In genomic region chr19:21559444-21559843, GRCh38 we compare ENCODE assay signal across 33 cellular contexts.
"Had no signal": no experiment of that assay in that cellular context is flagged by ENCODE, and none has a peak within 500 bp of the region (broad histone marks: within the 10 kb centered on the region; RNA-seq: fewer than 3 reads in every experiment).

No MANE protein-coding gene starts in this region.

- H3K27ac ChIP-seq: adrenal gland, breast epithelium, cardiac muscle cell, colonic mucosa, epithelial cell of prostate, esophagus squamous epithelium, gastroesophageal sphincter, VCaP had no signal

- H3K36me3 ChIP-seq: adrenal gland, breast epithelium, cardiac muscle cell, colonic mucosa, gastroesophageal sphincter had no signal

- H3K4me1 Mint-ChIP-seq: activated CD4-positive, alpha-beta T cell treated with anti-CD3 and anti-CD28 coated beads, Interleukin-2, amount 10 ng/mL, durations not matched to agents 24 days and 14 days; activated CD8-positive, alpha-beta memory T cell treated with anti-CD3 and anti-CD28 coated beads, Interleukin-2, amount 10 ng/mL, durations not matched to agents 7 days and 5 days; activated naive CD4-positive, alpha-beta T cell treated with anti-CD3 and anti-CD28 coated beads, Interleukin-2, amount 50 U/mL, for 24 hours; activated naive CD8-positive, alpha-beta T cell treated with anti-CD3 and anti-CD28 coated beads for 36 hours; activated naive CD8-positive, alpha-beta T cell treated with anti-CD3 and anti-CD28 coated beads, Interleukin-2, amount 50 U/mL, for 24 hours; brain had no signal

- H3K9me3 ChIP-seq: adrenal gland, colonic mucosa, gastroesophageal sphincter had no signal

- H3K27me3 Mint-ChIP-seq: activated B cell treated with CpG ODN at 0.5 μM for 24 hours; activated CD4-positive, alpha-beta memory T cell treated with anti-CD3 and anti-CD28 coated beads for 36 hours; activated CD4-positive, alpha-beta T cell treated with anti-CD3 and anti-CD28 coated beads for 36 hours; activated CD4-positive, alpha-beta T cell treated with anti-CD3 and anti-CD28 coated beads, Interleukin-2, amount 10 ng/mL, durations not matched to agents 24 days and 14 days; activated CD8-positive, alpha-beta memory T cell treated with anti-CD3 and anti-CD28 coated beads, Interleukin-2, amount 10 ng/mL, durations not matched to agents 7 days and 5 days; activated naive CD4-positive, alpha-beta T cell treated with anti-CD3 and anti-CD28 coated beads, Interleukin-2, amount 50 U/mL, for 24 hours; activated naive CD8-positive, alpha-beta T cell treated with anti-CD3 and anti-CD28 coated beads for 36 hours; activated naive CD8-positive, alpha-beta T cell treated with anti-CD3 and anti-CD28 coated beads, Interleukin-2, amount 50 U/mL, for 24 hours; brain had no signal

- H3K4me1 ChIP-seq: adrenal gland, breast epithelium, colonic mucosa, esophagus squamous epithelium, gastroesophageal sphincter had no signal

- H3K27ac Mint-ChIP-seq: activated B cell treated with CpG ODN at 0.5 μM for 24 hours; activated CD4-positive, alpha-beta memory T cell treated with anti-CD3 and anti-CD28 coated beads for 36 hours; activated CD4-positive, alpha-beta T cell treated with anti-CD3 and anti-CD28 coated beads for 36 hours; activated CD4-positive, alpha-beta T cell treated with anti-CD3 and anti-CD28 coated beads, Interleukin-2, amount 10 ng/mL, durations not matched to agents 24 days and 14 days; activated CD8-positive, alpha-beta memory T cell treated with anti-CD3 and anti-CD28 coated beads, Interleukin-2, amount 10 ng/mL, durations not matched to agents 7 days and 5 days; activated CD8-positive, alpha-beta T cell treated with anti-CD3 and anti-CD28 coated beads, Interleukin-2, amount 10 ng/mL, durations not matched to agents 7 days and 5 days; activated naive CD4-positive, alpha-beta T cell treated with anti-CD3 and anti-CD28 coated beads for 36 hours; activated naive CD4-positive, alpha-beta T cell treated with anti-CD3 and anti-CD28 coated beads, Interleukin-2, amount 50 U/mL, for 24 hours; activated naive CD8-positive, alpha-beta T cell treated with anti-CD3 and anti-CD28 coated beads for 36 hours; activated naive CD8-positive, alpha-beta T cell treated with anti-CD3 and anti-CD28 coated beads, Interleukin-2, amount 50 U/mL, for 24 hours; activated T-helper 1 cell treated with anti-CD3 and anti-CD28 coated beads, Interleukin-12 subunit alpha, Interleukin-12 subunit beta, Interleukin-2, Interleukin-4 antibody, amounts not matched to agents 30 ng/mL and 10 ng/mL and 1 ng/mL, durations not matched to agents 14 hours and 24 hours and 36 hours; activated T-helper 2 cell treated with anti-CD3 and anti-CD28 coated beads, Interferon-gamma antibody, Interleukin-2, Interleukin-4, amounts not matched to agents 10 μg/mL and 5 μg/mL and 100 μg/mL, durations not matched to agents 14 hours and 24 hours and 36 hours; brain had no signal

- ATAC-seq: activated CD4-positive, alpha-beta T cell treated with anti-CD3 and anti-CD28 coated beads for 36 hours; activated CD4-positive, CD25-positive, alpha-beta regulatory T cell treated with anti-CD3 and anti-CD28 coated beads, Interleukin-2, amount 50 U/mL, for 24 hours; activated CD8-positive, alpha-beta memory T cell treated with anti-CD3 and anti-CD28 coated beads, Interleukin-2, amount 10 ng/mL, durations not matched to agents 7 days and 5 days; activated CD8-positive, alpha-beta T cell treated with anti-CD3 and anti-CD28 coated beads, Interleukin-2, amount 10 ng/mL, durations not matched to agents 7 days and 5 days; activated naive CD8-positive, alpha-beta T cell treated with anti-CD3 and anti-CD28 coated beads, Interleukin-2, amount 50 U/mL, for 24 hours; gastroesophageal sphincter had no signal

- DNase-seq: activated B cell treated with CpG ODN at 0.5 μM for 24 hours; activated CD4-positive, alpha-beta memory T cell treated with anti-CD3 and anti-CD28 coated beads for 36 hours; activated CD4-positive, alpha-beta T cell treated with anti-CD3 and anti-CD28 coated beads for 36 hours; activated CD4-positive, alpha-beta T cell treated with anti-CD3 and anti-CD28 coated beads, Interleukin-2, amount 10 ng/mL, durations not matched to agents 24 days and 14 days; activated CD8-positive, alpha-beta memory T cell treated with anti-CD3 and anti-CD28 coated beads, Interleukin-2, amount 10 ng/mL, durations not matched to agents 7 days and 5 days; activated CD8-positive, alpha-beta memory T cell treated with anti-CD3 and anti-CD28 coated beads, Interleukin-2, amount 50 U/mL, for 4 hours; activated CD8-positive, alpha-beta T cell treated with anti-CD3 and anti-CD28 coated beads, Interleukin-2, amount 10 ng/mL, durations not matched to agents 7 days and 5 days; activated effector memory CD4-positive, alpha-beta T cell treated with anti-CD3 and anti-CD28 coated beads, Interleukin-2, amount 50 U/mL, for 16 hours; activated naive CD4-positive, alpha-beta T cell treated with anti-CD3 and anti-CD28 coated beads for 36 hours; activated naive CD8-positive, alpha-beta T cell treated with anti-CD3 and anti-CD28 coated beads for 36 hours; activated naive CD8-positive, alpha-beta T cell treated with anti-CD3 and anti-CD28 coated beads, Interleukin-2, amount 50 U/mL, for 24 hours; activated T-cell treated with anti-CD3 and anti-CD28 coated beads, Interleukin-2, amount 50 U/mL, for 1 hour; activated T-cell treated with anti-CD3 and anti-CD28 coated beads, Interleukin-2, amount 50 U/mL, for 48 hours; adrenal gland; amygdala; aorta; central memory CD4-positive, alpha-beta T cell; cerebellar nuclear complex; colonic mucosa; effector CD8-positive, alpha-beta T cell; esophagus squamous epithelium; foreskin melanocyte; T-helper 2 cell had no signal

- H3K27me3 ChIP-seq: adrenal gland, breast epithelium, cardiac muscle cell, colonic mucosa, esophagus squamous epithelium, gastroesophageal sphincter had no signal

- H3K4me3 ChIP-seq: adrenal gland, breast epithelium, cardiac muscle cell, colonic mucosa, esophagus squamous epithelium, gastroesophageal sphincter had no signal

- H3K4me3 Mint-ChIP-seq: activated B cell treated with CpG ODN at 0.5 μM for 24 hours; activated CD4-positive, alpha-beta memory T cell treated with anti-CD3 and anti-CD28 coated beads for 36 hours; activated CD4-positive, alpha-beta T cell treated with anti-CD3 and anti-CD28 coated beads for 36 hours; activated CD4-positive, alpha-beta T cell treated with anti-CD3 and anti-CD28 coated beads, Interleukin-2, amount 10 ng/mL, durations not matched to agents 24 days and 14 days; activated CD8-positive, alpha-beta memory T cell treated with anti-CD3 and anti-CD28 coated beads, Interleukin-2, amount 10 ng/mL, durations not matched to agents 7 days and 5 days; activated CD8-positive, alpha-beta T cell treated with anti-CD3 and anti-CD28 coated beads, Interleukin-2, amount 10 ng/mL, durations not matched to agents 7 days and 5 days; activated naive CD4-positive, alpha-beta T cell treated with anti-CD3 and anti-CD28 coated beads for 36 hours; activated naive CD4-positive, alpha-beta T cell treated with anti-CD3 and anti-CD28 coated beads, Interleukin-2, amount 50 U/mL, for 24 hours; activated naive CD8-positive, alpha-beta T cell treated with anti-CD3 and anti-CD28 coated beads for 36 hours; activated naive CD8-positive, alpha-beta T cell treated with anti-CD3 and anti-CD28 coated beads, Interleukin-2, amount 50 U/mL, for 24 hours; activated T-helper 1 cell treated with anti-CD3 and anti-CD28 coated beads, Interleukin-12 subunit alpha, Interleukin-12 subunit beta, Interleukin-2, Interleukin-4 antibody, amounts not matched to agents 30 ng/mL and 10 ng/mL and 1 ng/mL, durations not matched to agents 14 hours and 24 hours and 36 hours; brain had no signal

- H3K36me3 Mint-ChIP-seq: brain had no signal
